1 cellular context compared by ENCODE assay signal in the genomic region with DNA sequence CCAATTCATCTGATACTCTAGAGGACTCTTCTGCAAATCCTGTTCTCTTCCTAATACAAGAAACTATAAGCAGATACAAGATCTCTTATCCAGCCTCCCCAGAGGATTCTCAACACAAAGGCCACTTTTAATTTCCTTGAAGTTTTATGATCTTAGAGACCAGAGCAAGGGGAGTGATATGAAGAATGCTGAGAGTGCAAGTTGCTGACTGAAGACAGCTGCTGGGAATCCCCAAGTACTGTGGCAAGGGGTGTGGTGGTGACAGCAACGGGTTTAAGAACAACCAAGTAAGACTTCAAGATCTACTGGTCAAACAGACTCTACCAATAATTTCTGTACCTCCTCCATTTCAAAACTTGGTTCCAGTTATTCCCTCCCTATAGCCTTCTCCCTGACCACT.
TF ChIP-seq lines count a peak whose summit lies in the region.

No MANE protein-coding gene starts in this region.

TF ChIP-seq in HepG2, 621 proteins besides CTCF, POLR2A, EP300 and RAD21:
- TF ChIP-seq, protein P1, sequence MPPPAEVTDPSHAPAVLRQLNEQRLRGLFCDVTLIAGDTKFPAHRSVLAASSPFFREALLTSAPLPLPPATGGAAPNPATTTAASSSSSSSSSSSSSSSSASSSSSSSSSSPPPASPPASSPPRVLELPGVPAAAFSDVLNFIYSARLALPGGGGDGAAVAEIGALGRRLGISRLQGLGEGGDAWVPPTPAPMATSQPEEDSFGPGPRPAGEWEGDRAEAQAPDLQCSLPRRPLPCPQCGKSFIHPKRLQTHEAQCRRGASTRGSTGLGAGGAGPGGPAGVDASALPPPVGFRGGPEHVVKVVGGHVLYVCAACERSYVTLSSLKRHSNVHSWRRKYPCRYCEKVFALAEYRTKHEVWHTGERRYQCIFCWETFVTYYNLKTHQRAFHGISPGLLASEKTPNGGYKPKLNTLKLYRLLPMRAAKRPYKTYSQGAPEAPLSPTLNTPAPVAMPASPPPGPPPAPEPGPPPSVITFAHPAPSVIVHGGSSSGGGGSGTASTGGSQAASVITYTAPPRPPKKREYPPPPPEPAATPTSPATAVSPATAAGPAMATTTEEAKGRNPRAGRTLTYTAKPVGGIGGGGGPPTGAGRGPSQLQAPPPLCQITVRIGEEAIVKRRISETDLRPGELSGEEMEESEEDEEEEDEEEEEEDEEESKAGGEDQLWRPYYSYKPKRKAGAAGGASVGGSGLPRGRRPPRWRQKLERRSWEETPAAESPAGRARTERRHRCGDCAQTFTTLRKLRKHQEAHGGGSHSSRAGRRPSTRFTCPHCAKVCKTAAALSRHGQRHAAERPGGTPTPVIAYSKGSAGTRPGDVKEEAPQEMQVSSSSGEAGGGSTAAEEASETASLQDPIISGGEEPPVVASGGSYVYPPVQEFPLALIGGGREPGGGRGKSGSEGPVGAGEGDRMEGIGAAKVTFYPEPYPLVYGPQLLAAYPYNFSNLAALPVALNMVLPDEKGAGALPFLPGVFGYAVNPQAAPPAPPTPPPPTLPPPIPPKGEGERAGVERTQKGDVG (CRISPR knock-in tag; IDR thresholded peaks at IDR 0.05; ENCODE audit: borderline replicate concordance): no peak
- TF ChIP-seq ZNF616 (CRISPR knock-in tag; IDR thresholded peaks at IDR 0.05; ENCODE audit: low read depth): no peak
- no peak for TF ChIP-seq BRD4 (CRISPR knock-in tag; IDR thresholded peaks at IDR 0.05)
- no peak for TF ChIP-seq SETDB1 (CRISPR knock-in tag; IDR thresholded peaks at IDR 0.05; ENCODE audit: borderline replicate concordance)
- no peak for TF ChIP-seq HNRNPLL (IDR thresholded peaks at IDR 0.05; ENCODE audit: low read depth, low read length, poor library complexity, severe bottlenecking)
- TF ChIP-seq, protein P2, sequence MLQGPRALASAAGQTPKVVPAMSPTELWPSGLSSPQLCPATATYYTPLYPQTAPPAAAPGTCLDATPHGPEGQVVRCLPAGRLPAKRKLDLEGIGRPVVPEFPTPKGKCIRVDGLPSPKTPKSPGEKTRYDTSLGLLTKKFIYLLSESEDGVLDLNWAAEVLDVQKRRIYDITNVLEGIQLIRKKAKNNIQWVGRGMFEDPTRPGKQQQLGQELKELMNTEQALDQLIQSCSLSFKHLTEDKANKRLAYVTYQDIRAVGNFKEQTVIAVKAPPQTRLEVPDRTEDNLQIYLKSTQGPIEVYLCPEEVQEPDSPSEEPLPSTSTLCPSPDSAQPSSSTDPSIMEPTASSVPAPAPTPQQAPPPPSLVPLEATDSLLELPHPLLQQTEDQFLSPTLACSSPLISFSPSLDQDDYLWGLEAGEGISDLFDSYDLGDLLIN (CRISPR knock-in tag; IDR thresholded peaks at IDR 0.05; ENCODE audit: borderline replicate concordance): no peak
- TF ChIP-seq, protein P3, sequence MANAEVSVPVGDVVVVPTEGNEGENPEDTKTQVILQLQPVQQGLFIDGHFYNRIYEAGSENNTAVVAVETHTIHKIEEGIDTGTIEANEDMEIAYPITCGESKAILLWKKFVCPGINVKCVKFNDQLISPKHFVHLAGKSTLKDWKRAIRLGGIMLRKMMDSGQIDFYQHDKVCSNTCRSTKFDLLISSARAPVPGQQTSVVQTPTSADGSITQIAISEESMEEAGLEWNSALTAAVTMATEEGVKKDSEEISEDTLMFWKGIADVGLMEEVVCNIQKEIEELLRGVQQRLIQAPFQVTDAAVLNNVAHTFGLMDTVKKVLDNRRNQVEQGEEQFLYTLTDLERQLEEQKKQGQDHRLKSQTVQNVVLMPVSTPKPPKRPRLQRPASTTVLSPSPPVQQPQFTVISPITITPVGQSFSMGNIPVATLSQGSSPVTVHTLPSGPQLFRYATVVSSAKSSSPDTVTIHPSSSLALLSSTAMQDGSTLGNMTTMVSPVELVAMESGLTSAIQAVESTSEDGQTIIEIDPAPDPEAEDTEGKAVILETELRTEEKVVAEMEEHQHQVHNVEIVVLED (CRISPR knock-in tag; IDR thresholded peaks at IDR 0.05; ENCODE audit: borderline replicate concordance): no peak
- no peak for TF ChIP-seq MLLT10 (CRISPR knock-in tag; IDR thresholded peaks at IDR 0.05)
- TF ChIP-seq NRL (CRISPR knock-in tag; IDR thresholded peaks at IDR 0.05; ENCODE audit: borderline replicate concordance): no peak
- TF ChIP-seq, protein P4, sequence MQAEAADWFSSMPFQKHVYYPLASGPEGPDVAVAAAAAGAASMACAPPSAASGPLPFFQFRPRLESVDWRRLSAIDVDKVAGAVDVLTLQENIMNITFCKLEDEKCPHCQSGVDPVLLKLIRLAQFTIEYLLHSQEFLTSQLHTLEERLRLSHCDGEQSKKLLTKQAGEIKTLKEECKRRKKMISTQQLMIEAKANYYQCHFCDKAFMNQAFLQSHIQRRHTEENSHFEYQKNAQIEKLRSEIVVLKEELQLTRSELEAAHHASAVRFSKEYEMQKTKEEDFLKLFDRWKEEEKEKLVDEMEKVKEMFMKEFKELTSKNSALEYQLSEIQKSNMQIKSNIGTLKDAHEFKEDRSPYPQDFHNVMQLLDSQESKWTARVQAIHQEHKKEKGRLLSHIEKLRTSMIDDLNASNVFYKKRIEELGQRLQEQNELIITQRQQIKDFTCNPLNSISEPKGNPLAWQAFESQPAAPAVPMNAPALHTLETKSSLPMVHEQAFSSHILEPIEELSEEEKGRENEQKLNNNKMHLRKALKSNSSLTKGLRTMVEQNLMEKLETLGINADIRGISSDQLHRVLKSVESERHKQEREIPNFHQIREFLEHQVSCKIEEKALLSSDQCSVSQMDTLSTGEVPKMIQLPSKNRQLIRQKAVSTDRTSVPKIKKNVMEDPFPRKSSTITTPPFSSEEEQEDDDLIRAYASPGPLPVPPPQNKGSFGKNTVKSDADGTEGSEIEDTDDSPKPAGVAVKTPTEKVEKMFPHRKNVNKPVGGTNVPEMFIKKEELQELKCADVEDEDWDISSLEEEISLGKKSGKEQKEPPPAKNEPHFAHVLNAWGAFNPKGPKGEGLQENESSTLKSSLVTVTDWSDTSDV (CRISPR knock-in tag; IDR thresholded peaks at IDR 0.05): no peak
- TF ChIP-seq NFE2 (CRISPR knock-in tag; IDR thresholded peaks at IDR 0.05): no peak
- no peak for TF ChIP-seq ASH2L (IDR thresholded peaks at IDR 0.05; ENCODE audit: insufficient read length, low read depth, low read length)
- no peak for TF ChIP-seq NPAS2 (CRISPR knock-in tag; IDR thresholded peaks at IDR 0.05; ENCODE audit: borderline replicate concordance)
